Comparison of ENCODE assay signal across 18 cellular contexts in genomic region chr2:12259497-12259896, GRCh38.
DNase-seq lines count a peak whose midpoint lies in the region; ATAC-seq and TF ChIP-seq lines count a peak whose summit lies in the region.
"Had no signal": no experiment of that assay in that cellular context is flagged by ENCODE, and none has a peak within 500 bp of the region (broad histone marks: within the 10 kb centered on the region; RNA-seq: fewer than 3 reads in every experiment).

No MANE protein-coding gene starts in this region.

- H3K27ac ChIP-seq in HEK293 (ENCODE audit: extremely low read depth, low read depth, low read length) (no peak overlapping the region), parathyroid adenoma (no peak overlapping the region)
- H3K27ac ChIP-seq: C4-2B had no signal

- ATAC-seq in HG02642 (IDR thresholded peaks at IDR 0.05; ENCODE audit: poor library complexity, unreplicated experiment) = no peak
- ATAC-seq: GM23338, HCT116, HepG2 had no signal

- TF ChIP-seq CTCF in HEK293 (tag by site-specific recombination; IDR thresholded peaks at IDR 0.05) (no peak), parathyroid adenoma (IDR thresholded peaks at IDR 0.05) (no peak)

- no peaks in the 10 kb centered on the region for H3K36me3 ChIP-seq in HEK293 (ENCODE audit: control insufficient read depth in 2 of 2, insufficient read depth in 1 of 2, low read length in 2 of 2)
- no peaks in the 10 kb centered on the region for H3K36me3 ChIP-seq in parathyroid adenoma (ENCODE audit: control insufficient read depth, insufficient read depth, low read length)

- no peaks in the 10 kb centered on the region for H3K79me2 ChIP-seq in parathyroid adenoma

- H3K4me1 ChIP-seq in HEK293 (ENCODE audit: control insufficient read depth, insufficient read depth, low read length) = peaks cover 2% of the 10 kb centered on the region; the same call in 1 of the 2 replicates
- peaks cover 20% of the 10 kb centered on the region for H3K4me1 ChIP-seq in parathyroid adenoma
- H3K4me1 ChIP-seq: Caco-2 had no signal

- H3K27me3 ChIP-seq in parathyroid adenoma (ENCODE audit: control insufficient read depth, insufficient read depth, low read length) = no peaks in the 10 kb centered on the region

- H2AFZ ChIP-seq in parathyroid adenoma = peak overlapping the region; percentile 31
- H2AFZ ChIP-seq: GM23338 had no signal

- POLR2A ChIA-PET in HEK293 (lab: Yijun Ruan, JAX) = no interaction called here

- CTCF ChIA-PET in HEK293 (lab: Yijun Ruan, JAX) = interaction anchor here (0.5 to 0.7 kb wide), 2 partner anchors 141 to 566 kb away, joined by 3 read pairs; no protein-coding TSS in a partner anchor

- H3K4me2 ChIP-seq in parathyroid adenoma (ENCODE audit: low read length) = no peak overlapping the region
- H3K4me2 ChIP-seq: GM23338 had no signal

- DNase-seq in NCI-H345 (lab: John Stamatoyannopoulos, UW) (peak; percentile 4), NCI-H345 treated with DMSO at 0.1 percent for 48 hours (lab: John Stamatoyannopoulos, UW; ENCODE audit: unreplicated experiment) (no peak), NCI-H2171 treated with DMSO at 0.1 percent for 48 hours (lab: John Stamatoyannopoulos, UW) (peak; percentile 73), DMS 273 treated with DMSO at 0.1 percent for 48 hours (lab: John Stamatoyannopoulos, UW) (no peak)
- DNase-seq: AML-193; Caco-2; CD4-positive, alpha-beta T cell; DMS153; DMS79; GDM1; H7 had no signal

- H3K4me3 ChIP-seq in HEK293 (ENCODE audit: low read depth, low read length) (no peak overlapping the region), parathyroid adenoma (ENCODE audit: low read depth, low read length) (no peak overlapping the region)
- H3K4me3 ChIP-seq: GM23338 had no signal

- H3K9ac ChIP-seq in parathyroid adenoma = no peak overlapping the region

- H3K9me3 ChIP-seq in HEK293 (ENCODE audit: control insufficient read depth, insufficient read depth, low read depth, low read length) = no peaks in the 10 kb centered on the region
- no peaks in the 10 kb centered on the region for H3K9me3 ChIP-seq in parathyroid adenoma (ENCODE audit: control insufficient read depth, low read length)
- H3K9me3 ChIP-seq: Caco-2 had no signal

TF ChIP-seq in HEK293, 187 proteins besides CTCF, POLR2A, EP300 and RAD21:
- TF ChIP-seq TSHZ1 (tag by site-specific recombination; IDR thresholded peaks at IDR 0.05; ENCODE audit: borderline replicate concordance) (no peak), ZNF792 (tag by site-specific recombination; IDR thresholded peaks at IDR 0.05) (no peak), ZNF701 (tag by site-specific recombination; IDR thresholded peaks at IDR 0.05) (no peak), ZNF529 (tag by site-specific recombination; IDR thresholded peaks at IDR 0.05; ENCODE audit: insufficient replicate concordance) (no peak), ZBTB11 (tag by site-specific recombination; conservative IDR thresholded peaks at IDR 0.05; ENCODE audit: low read depth) (no peak), ZNF214 (tag by site-specific recombination; IDR thresholded peaks at IDR 0.05; ENCODE audit: borderline replicate concordance) (no peak), OSR2 (tag by site-specific recombination; IDR thresholded peaks at IDR 0.05) (peak; percentile 72), KLF16 (tag by site-specific recombination; IDR thresholded peaks at IDR 0.05) (no peak)

Comparison
In these comparisons a context has a peak if more than half of its experiments do, and no peak if none do; other contexts are left out.
1. DNase-seq: peak in NCI-H345 (single experiment) and NCI-H2171 treated with DMSO at 0.1 percent for 48 hours (single experiment); none in NCI-H345 treated with DMSO at 0.1 percent for 48 hours (single experiment) and DMS 273 treated with DMSO at 0.1 percent for 48 hours (single experiment).